Comparison of ENCODE assay signal across 11 cellular contexts in genomic region chr5:73435640-73436534, GRCh38. TPM values are rescaled to one million over a fixed set of nuclear protein-coding genes. Genes with fewer than 3 reads are reported as not detected.
DNase-seq lines count a peak whose midpoint lies in the region; ATAC-seq lines count a peak whose summit lies in the region.
"Had no signal": no experiment of that assay in that cellular context is flagged by ENCODE, and none has a peak within 500 bp of the region (broad histone marks: within the 10 kb centered on the region; RNA-seq: fewer than 3 reads in every experiment).

No MANE protein-coding gene starts in this region.

- ATAC-seq in activated naive CD8-positive, alpha-beta T cell treated with anti-CD3 and anti-CD28 coated beads, Interleukin-2, amount 10 ng/mL, durations not matched to agents 7 days and 5 days (ENCODE audit: low read depth): no peak
- no peak for ATAC-seq in stimulated activated naive CD8-positive, alpha-beta T cell treated with anti-CD3 and anti-CD28 coated beads, Interleukin-15, amount 100 ng/mL, for 72 hours

- no peaks in the 10 kb centered on the region for H3K9me3 Mint-ChIP-seq in activated naive CD8-positive, alpha-beta T cell (ENCODE audit: low read depth)
- no peaks in the 10 kb centered on the region for H3K9me3 Mint-ChIP-seq in activated naive CD8-positive, alpha-beta T cell treated with anti-CD3 and anti-CD28 coated beads for 36 hours
- no peaks in the 10 kb centered on the region for H3K9me3 Mint-ChIP-seq in activated naive CD8-positive, alpha-beta T cell treated with anti-CD3 and anti-CD28 coated beads, Interleukin-2, amount 10 ng/mL, durations not matched to agents 7 days and 5 days
- no peaks in the 10 kb centered on the region for H3K9me3 Mint-ChIP-seq in stimulated activated naive CD8-positive, alpha-beta T cell treated with anti-CD3 and anti-CD28 coated beads, Interleukin-15, amount 100 ng/mL, for 72 hours

- H3K4me3 Mint-ChIP-seq in activated naive CD8-positive, alpha-beta T cell: peak overlapping the region; percentile 56
- H3K4me3 Mint-ChIP-seq in activated naive CD8-positive, alpha-beta T cell treated with anti-CD3 and anti-CD28 coated beads for 36 hours: no peak overlapping the region
- peak overlapping the region; percentile 45 for H3K4me3 Mint-ChIP-seq in activated naive CD8-positive, alpha-beta T cell treated with anti-CD3 and anti-CD28 coated beads, Interleukin-2, amount 10 ng/mL, durations not matched to agents 7 days and 5 days
- H3K4me3 Mint-ChIP-seq in stimulated activated naive CD8-positive, alpha-beta T cell treated with anti-CD3 and anti-CD28 coated beads, Interleukin-15, amount 100 ng/mL, for 72 hours: peak overlapping the region; percentile 37 to 58

- POLR2A ChIA-PET in activated naive CD8-positive, alpha-beta T cell treated with anti-CD3 and anti-CD28 coated beads, Interleukin-2, amount 10 ng/mL, durations not matched to agents 7 days and 5 days (lab: Charles Lee): no interaction called here

- H3K27ac Mint-ChIP-seq in activated naive CD8-positive, alpha-beta T cell: no peak overlapping the region
- H3K27ac Mint-ChIP-seq in activated naive CD8-positive, alpha-beta T cell treated with anti-CD3 and anti-CD28 coated beads for 36 hours: no peak overlapping the region
- peak overlapping the region; percentile 68 for H3K27ac Mint-ChIP-seq in activated naive CD8-positive, alpha-beta T cell treated with anti-CD3 and anti-CD28 coated beads, Interleukin-2, amount 10 ng/mL, durations not matched to agents 7 days and 5 days
- H3K27ac Mint-ChIP-seq in stimulated activated naive CD8-positive, alpha-beta T cell treated with anti-CD3 and anti-CD28 coated beads, Interleukin-15, amount 100 ng/mL, for 72 hours: no peak overlapping the region

- H3K4me1 Mint-ChIP-seq in activated naive CD8-positive, alpha-beta T cell (ENCODE audit: low read depth): peaks cover 15% of the 10 kb centered on the region
- peaks cover 7% of the 10 kb centered on the region for H3K4me1 Mint-ChIP-seq in activated naive CD8-positive, alpha-beta T cell treated with anti-CD3 and anti-CD28 coated beads for 36 hours
- peaks cover 7% of the 10 kb centered on the region for H3K4me1 Mint-ChIP-seq in activated naive CD8-positive, alpha-beta T cell treated with anti-CD3 and anti-CD28 coated beads, Interleukin-2, amount 10 ng/mL, durations not matched to agents 7 days and 5 days
- peaks cover 8% of the 10 kb centered on the region for H3K4me1 Mint-ChIP-seq in stimulated activated naive CD8-positive, alpha-beta T cell treated with anti-CD3 and anti-CD28 coated beads, Interleukin-15, amount 100 ng/mL, for 72 hours

- H3K27me3 Mint-ChIP-seq in activated naive CD8-positive, alpha-beta T cell: peaks cover 60% of the 10 kb centered on the region
- H3K27me3 Mint-ChIP-seq in activated naive CD8-positive, alpha-beta T cell treated with anti-CD3 and anti-CD28 coated beads for 36 hours: peaks cover 83% of the 10 kb centered on the region
- peaks cover 78% of the 10 kb centered on the region for H3K27me3 Mint-ChIP-seq in activated naive CD8-positive, alpha-beta T cell treated with anti-CD3 and anti-CD28 coated beads, Interleukin-2, amount 10 ng/mL, durations not matched to agents 7 days and 5 days
- peaks cover 88% of the 10 kb centered on the region for H3K27me3 Mint-ChIP-seq in stimulated activated naive CD8-positive, alpha-beta T cell treated with anti-CD3 and anti-CD28 coated beads, Interleukin-15, amount 100 ng/mL, for 72 hours

- peaks cover 2% of the 10 kb centered on the region for H3K36me3 Mint-ChIP-seq in activated naive CD8-positive, alpha-beta T cell
- H3K36me3 Mint-ChIP-seq in activated naive CD8-positive, alpha-beta T cell treated with anti-CD3 and anti-CD28 coated beads for 36 hours: no peaks in the 10 kb centered on the region
- peaks cover 1% of the 10 kb centered on the region for H3K36me3 Mint-ChIP-seq in activated naive CD8-positive, alpha-beta T cell treated with anti-CD3 and anti-CD28 coated beads, Interleukin-2, amount 10 ng/mL, durations not matched to agents 7 days and 5 days

- DNase-seq in activated naive CD8-positive, alpha-beta T cell treated with anti-CD3 and anti-CD28 coated beads for 36 hours: no peak
- no peak for DNase-seq in activated naive CD8-positive, alpha-beta T cell treated with anti-CD3 and anti-CD28 coated beads, Interleukin-2, amount 10 ng/mL, durations not matched to agents 7 days and 5 days
- DNase-seq in left kidney (ENCODE audit: low read depth, low spot score): peak; percentile 72
- DNase-seq in stimulated activated naive CD8-positive, alpha-beta T cell treated with anti-CD3 and anti-CD28 coated beads, Interleukin-15, amount 100 ng/mL, for 72 hours: no peak
- no peak for DNase-seq in NCI-H1105 treated with DMSO at 0.1 percent for 48 hours (lab: John Stamatoyannopoulos, UW)
- DNase-seq in SHP77 treated with DMSO at 0.1 percent for 48 hours (lab: John Stamatoyannopoulos, UW): no peak
- no peak for DNase-seq in dedifferentiated amniotic fluid mesenchymal stem cell (ENCODE audit: extremely low spot score)
- DNase-seq: KBM-7; SIG-M5; stimulated activated CD4-positive, alpha-beta T cell treated with anti-CD3 and anti-CD28 coated beads, Interleukin-12 subunit alpha, Interleukin-12 subunit beta, amount 100 ng/mL, for 4 hours had no signal

RNA-seq across cellular contexts. Expression of gene FOXD1, which starts 12.7 kb away (rescaled TPM):
- under 1 TPM; 0.45 to 0.58 TPM for total RNA-seq in activated naive CD8-positive, alpha-beta T cell treated with anti-CD3 and anti-CD28 coated beads for 36 hours
- under 1 TPM in 1 of 2 experiments, not detected in 1; 0.14 TPM for total RNA-seq in activated naive CD8-positive, alpha-beta T cell treated with anti-CD3 and anti-CD28 coated beads, Interleukin-2, amount 10 ng/mL, durations not matched to agents 7 days and 5 days
